In the genomic region with DNA sequence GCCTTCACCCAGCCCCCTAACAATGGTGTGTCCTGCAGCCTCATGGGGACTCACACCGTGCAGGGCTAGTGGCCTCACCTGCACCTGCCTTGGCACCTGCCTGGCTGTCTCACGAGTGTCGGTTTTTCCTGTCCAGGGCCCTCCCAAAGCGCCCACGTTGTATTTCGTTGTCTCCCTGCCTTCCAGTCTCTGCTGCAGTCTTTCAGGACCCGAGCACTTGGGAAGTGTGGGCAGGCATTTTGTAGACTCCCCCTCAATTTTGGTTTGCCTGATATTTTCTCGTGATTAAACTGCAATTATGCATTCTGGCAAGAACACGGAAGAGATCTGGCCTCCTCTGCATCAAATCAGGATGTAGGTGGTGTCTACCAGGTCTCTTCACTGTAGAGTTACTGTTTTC, we compare ENCODE assay signal across 20 cellular contexts.
"Had no signal": no experiment of that assay in that cellular context is flagged by ENCODE, and none has a peak within 500 bp of the region (broad histone marks: within the 10 kb centered on the region; RNA-seq: fewer than 3 reads in every experiment).

No MANE protein-coding gene starts in this region.

- H3K27me3 ChIP-seq: colonic mucosa, esophagus squamous epithelium, suprapubic skin had no signal

- H3K36me3 Mint-ChIP-seq: activated naive CD8-positive, alpha-beta T cell had no signal

- H3K9me3 ChIP-seq: colonic mucosa, esophagus squamous epithelium, psoas muscle, suprapubic skin had no signal

- DNase-seq: activated B cell treated with CpG ODN at 0.5 μM for 24 hours; activated CD4-positive, alpha-beta T cell treated with anti-CD3 and anti-CD28 coated beads, Interleukin-2, amount 10 ng/mL, durations not matched to agents 24 days and 14 days; aorta; colonic mucosa; esophagus squamous epithelium; foreskin fibroblast; glutamatergic neuron; left cardiac atrium; midbrain; occipital lobe; psoas muscle; stimulated activated CD4-positive, alpha-beta T cell treated with anti-CD3 and anti-CD28 coated beads, Interleukin-12 subunit alpha, Interleukin-12 subunit beta, amount 100 ng/mL, for 4 hours; stimulated activated naive CD8-positive, alpha-beta T cell treated with anti-CD3 and anti-CD28 coated beads, Interleukin-15, Interleukin-2, amounts not matched to agents 100 U/mL and 50 U/mL, for 24 hours; T-cell had no signal

- H3K36me3 ChIP-seq: colonic mucosa had no signal

- H3K4me3 Mint-ChIP-seq: activated B cell treated with CpG ODN at 0.5 μM for 24 hours; activated CD4-positive, alpha-beta T cell treated with anti-CD3 and anti-CD28 coated beads, Interleukin-2, amount 10 ng/mL, durations not matched to agents 24 days and 14 days; activated naive CD8-positive, alpha-beta T cell; activated T-helper 1 cell treated with anti-CD3 and anti-CD28 coated beads, Interleukin-12 subunit alpha, Interleukin-12 subunit beta, Interleukin-2, Interleukin-4 antibody, amounts not matched to agents 30 ng/mL and 10 ng/mL and 1 ng/mL, durations not matched to agents 14 hours and 24 hours and 36 hours; type B pancreatic cell had no signal

- H3K4me3 ChIP-seq: colonic mucosa, esophagus squamous epithelium, lung, psoas muscle, suprapubic skin had no signal

- H3K27ac ChIP-seq: colonic mucosa, esophagus squamous epithelium, psoas muscle, suprapubic skin had no signal

- H3K27me3 Mint-ChIP-seq: activated B cell treated with CpG ODN at 0.5 μM for 24 hours; activated CD4-positive, alpha-beta T cell treated with anti-CD3 and anti-CD28 coated beads, Interleukin-2, amount 10 ng/mL, durations not matched to agents 24 days and 14 days; activated naive CD8-positive, alpha-beta T cell; T-cell; type B pancreatic cell had no signal

- H3K4me1 ChIP-seq: colonic mucosa, esophagus squamous epithelium had no signal

- ATAC-seq: left cardiac atrium; psoas muscle; sciatic nerve; stimulated activated naive CD8-positive, alpha-beta T cell treated with anti-CD3 and anti-CD28 coated beads, Interleukin-15, Interleukin-2, amounts not matched to agents 100 U/mL and 50 U/mL, for 24 hours; T-cell had no signal

- H3K27ac Mint-ChIP-seq: activated B cell treated with CpG ODN at 0.5 μM for 24 hours; activated CD4-positive, alpha-beta T cell treated with anti-CD3 and anti-CD28 coated beads, Interleukin-2, amount 10 ng/mL, durations not matched to agents 24 days and 14 days; activated T-helper 1 cell treated with anti-CD3 and anti-CD28 coated beads, Interleukin-12 subunit alpha, Interleukin-12 subunit beta, Interleukin-2, Interleukin-4 antibody, amounts not matched to agents 30 ng/mL and 10 ng/mL and 1 ng/mL, durations not matched to agents 14 hours and 24 hours and 36 hours; type B pancreatic cell had no signal

- H3K9me3 Mint-ChIP-seq: activated B cell treated with CpG ODN at 0.5 μM for 24 hours; activated CD4-positive, alpha-beta T cell treated with anti-CD3 and anti-CD28 coated beads, Interleukin-2, amount 10 ng/mL, durations not matched to agents 24 days and 14 days; activated T-helper 1 cell treated with anti-CD3 and anti-CD28 coated beads, Interleukin-12 subunit alpha, Interleukin-12 subunit beta, Interleukin-2, Interleukin-4 antibody, amounts not matched to agents 30 ng/mL and 10 ng/mL and 1 ng/mL, durations not matched to agents 14 hours and 24 hours and 36 hours; T-cell; type B pancreatic cell had no signal

- H3K4me1 Mint-ChIP-seq: activated B cell treated with CpG ODN at 0.5 μM for 24 hours had no signal
